1 cellular context compared by ENCODE assay signal in genomic region chr10:71704816-71705215, GRCh38.
TF ChIP-seq lines count a peak whose summit lies in the region.

No MANE protein-coding gene starts in this region.

TF ChIP-seq in H1, 55 proteins besides CTCF, POLR2A, EP300 and RAD21:
- no peak for TF ChIP-seq HDAC2 (IDR thresholded peaks at IDR 0.05; ENCODE audit: borderline replicate concordance in 1 of 2, low read depth in 2 of 2, low read length in 2 of 2)
- no peak for TF ChIP-seq YY1 (IDR thresholded peaks at IDR 0.05; ENCODE audit: low read depth, low read length)
- no peak for TF ChIP-seq JUN (IDR thresholded peaks at IDR 0.05; ENCODE audit: low read depth, low read length)
- TF ChIP-seq CTBP2 (IDR thresholded peaks at IDR 0.05; ENCODE audit: borderline replicate concordance, insufficient read depth, insufficient read length, low read length) = no peak
- no peak for TF ChIP-seq SIX5 (IDR thresholded peaks at IDR 0.05; ENCODE audit: low read depth, low read length)
- no peak for TF ChIP-seq RBBP5 (IDR thresholded peaks at IDR 0.05; ENCODE audit: borderline replicate concordance, low read depth, low read length)
- no peak for TF ChIP-seq TBP (IDR thresholded peaks at IDR 0.05; ENCODE audit: low read depth, low read length)
- TF ChIP-seq MAFK (IDR thresholded peaks at IDR 0.05; ENCODE audit: low read depth, low read length) = no peak
- no peak for TF ChIP-seq TAF1 (IDR thresholded peaks at IDR 0.05; ENCODE audit: low read depth, low read length)
- TF ChIP-seq SP4 (IDR thresholded peaks at IDR 0.05; ENCODE audit: low read length) = no peak
- no peak for TF ChIP-seq PHF8 (conservative IDR thresholded peaks at IDR 0.05; ENCODE audit: low read depth, low read length)
- TF ChIP-seq BRCA1 (IDR thresholded peaks at IDR 0.05; ENCODE audit: low read depth, low read length) = no peak
- no peak for TF ChIP-seq CHD2 (IDR thresholded peaks at IDR 0.05; ENCODE audit: low read length)
- no peak for TF ChIP-seq CBX8 (IDR thresholded peaks at IDR 0.05; ENCODE audit: borderline replicate concordance, low read depth, low read length)
- no peak for TF ChIP-seq SIN3A (conservative IDR thresholded peaks at IDR 0.05 in 1 of 2, IDR thresholded peaks at IDR 0.05 in 1 of 2; ENCODE audit: low read depth in 1 of 2, low read length in 2 of 2)
- no peak for TF ChIP-seq KDM1A (IDR thresholded peaks at IDR 0.05; ENCODE audit: borderline replicate concordance, low read length)
- TF ChIP-seq TEAD4 (IDR thresholded peaks at IDR 0.05; ENCODE audit: low read depth, low read length) = no peak
- TF ChIP-seq RNF2 (IDR thresholded peaks at IDR 0.05; ENCODE audit: borderline replicate concordance, low read depth, low read length, missing control alignments, poor library complexity, severe bottlenecking) = no peak
TF ChIP-seq in H1: peak in this region for 0.
